In genomic region chr2:55224761-55225261, GRCh38 we compare ENCODE assay signal across 14 cellular contexts. TPM values are rescaled to one million over a fixed set of nuclear protein-coding genes. Genes with fewer than 3 reads are reported as not detected.
A peak's percentile ranks its signal among the peaks of the same experiment; 100 is the strongest.
DNase-seq lines count a peak whose midpoint lies in the region; ATAC-seq and TF ChIP-seq lines count a peak whose summit lies in the region.
"Had no signal": no experiment of that assay in that cellular context is flagged by ENCODE, and none has a peak within 500 bp of the region (broad histone marks: within the 10 kb centered on the region; RNA-seq: fewer than 3 reads in every experiment).

No MANE protein-coding gene starts in this region.

- H3K27ac Mint-ChIP-seq in activated naive CD8-positive, alpha-beta T cell, result peak overlapping the region; percentile 6
- no peak overlapping the region for H3K27ac Mint-ChIP-seq in activated naive CD8-positive, alpha-beta T cell treated with anti-CD3 and anti-CD28 coated beads for 36 hours
- no peak overlapping the region for H3K27ac Mint-ChIP-seq in activated B cell treated with CpG ODN at 0.5 μM for 24 hours
- H3K27ac Mint-ChIP-seq in stimulated activated naive B cell treated with anti-CD40 and anti-IgM and Interleukin-4, amounts not matched to agents 10 μg/mL and 1 μg/mL and 100 μg/mL, for 72 hours, result peak overlapping the region; percentile 94
- H3K27ac Mint-ChIP-seq: activated T-helper 17 cell treated with anti-CD3 and anti-CD28 coated beads, Interleukin-2, amount 50 U/mL, for 72 hours; brain had no signal

- no peaks in the 10 kb centered on the region for H3K27me3 Mint-ChIP-seq in activated naive CD8-positive, alpha-beta T cell
- H3K27me3 Mint-ChIP-seq in activated naive CD8-positive, alpha-beta T cell treated with anti-CD3 and anti-CD28 coated beads for 36 hours, result no peaks in the 10 kb centered on the region
- no peaks in the 10 kb centered on the region for H3K27me3 Mint-ChIP-seq in activated B cell treated with CpG ODN at 0.5 μM for 24 hours
- H3K27me3 Mint-ChIP-seq in stimulated activated naive B cell treated with anti-CD40 and anti-IgM and Interleukin-4, amounts not matched to agents 10 μg/mL and 1 μg/mL and 100 μg/mL, for 72 hours, result no peaks in the 10 kb centered on the region
- H3K27me3 Mint-ChIP-seq: activated T-helper 17 cell treated with anti-CD3 and anti-CD28 coated beads, Interleukin-2, amount 50 U/mL, for 72 hours; brain had no signal

- TF ChIP-seq CTCF in activated B cell treated with CpG ODN at 0.5 μM for 24 hours (IDR thresholded peaks at IDR 0.05), result no peak

- no peak for DNase-seq in activated naive CD8-positive, alpha-beta T cell treated with anti-CD3 and anti-CD28 coated beads for 36 hours
- peak; percentile 21 for DNase-seq in activated B cell treated with CpG ODN at 0.5 μM for 24 hours
- peak; percentile 13 for DNase-seq in iPS-NIHi7 (ENCODE audit: extremely low spot score)
- DNase-seq in stimulated activated naive B cell treated with anti-CD40 and anti-IgM and Interleukin-4, amounts not matched to agents 10 μg/mL and 1 μg/mL and 100 μg/mL, for 72 hours, result no peak
- DNase-seq in NOMO-1 treated with DMSO at 0.1 percent for 48 hours (lab: John Stamatoyannopoulos, UW; ENCODE audit: unreplicated experiment), result no peak
- no peak for DNase-seq in activated CD8-positive, alpha-beta memory T cell treated with anti-CD3 and anti-CD28 coated beads for 24 hours
- DNase-seq in GM03348 (ENCODE audit: low spot score), result no peak
- DNase-seq: activated CD4-positive, alpha-beta T cell treated with anti-CD3 and anti-CD28 coated beads for 48 hours; DMS153; NCI-H2171 treated with DMSO at 0.1 percent for 48 hours; OCI-M1 had no signal

- peaks cover 11% of the 10 kb centered on the region for H3K36me3 Mint-ChIP-seq in activated naive CD8-positive, alpha-beta T cell
- H3K36me3 Mint-ChIP-seq in activated naive CD8-positive, alpha-beta T cell treated with anti-CD3 and anti-CD28 coated beads for 36 hours, result peaks cover 22% of the 10 kb centered on the region
- no peaks in the 10 kb centered on the region for H3K36me3 Mint-ChIP-seq in activated B cell treated with CpG ODN at 0.5 μM for 24 hours (ENCODE audit: low read depth)
- peaks cover 18 to 22% of the 10 kb centered on the region in 2 donors for H3K36me3 Mint-ChIP-seq in stimulated activated naive B cell treated with anti-CD40 and anti-IgM and Interleukin-4, amounts not matched to agents 10 μg/mL and 1 μg/mL and 100 μg/mL, for 72 hours

- no peak overlapping the region for H3K4me3 Mint-ChIP-seq in activated naive CD8-positive, alpha-beta T cell
- H3K4me3 Mint-ChIP-seq in activated naive CD8-positive, alpha-beta T cell treated with anti-CD3 and anti-CD28 coated beads for 36 hours, result no peak overlapping the region
- H3K4me3 Mint-ChIP-seq in activated B cell treated with CpG ODN at 0.5 μM for 24 hours, result no peak overlapping the region
- no peak overlapping the region for H3K4me3 Mint-ChIP-seq in stimulated activated naive B cell treated with anti-CD40 and anti-IgM and Interleukin-4, amounts not matched to agents 10 μg/mL and 1 μg/mL and 100 μg/mL, for 72 hours
- H3K4me3 Mint-ChIP-seq: brain had no signal

- intact Hi-C loops in activated B cell treated with CpG ODN at 0.5 μM for 24 hours (cut with micrococcal nuclease), result loop anchor here (5.0 kb wide), 1 partner anchor 1108 kb away; the partner anchor contains the start of gene ACYP2

- CTCF ChIA-PET in activated B cell treated with CpG ODN at 0.5 μM for 24 hours (lab: Charles Lee), result interaction anchor here (1.1 kb wide), 1 partner anchor 175 kb away, joined by 3 read pairs; the partner anchor contains the start of gene RTN4

- no peak for ATAC-seq in activated B cell treated with CpG ODN at 0.5 μM for 24 hours (ENCODE audit: low read depth)
- ATAC-seq in stimulated activated naive B cell treated with anti-CD40 and anti-IgM and Interleukin-4, amounts not matched to agents 10 μg/mL and 1 μg/mL and 100 μg/mL, for 72 hours (replicated peaks), result no peak
- ATAC-seq: activated T-helper 17 cell treated with anti-CD3 and anti-CD28 coated beads, Interleukin-2, amount 50 U/mL, for 72 hours had no signal

- H3K9me3 Mint-ChIP-seq in activated naive CD8-positive, alpha-beta T cell (ENCODE audit: low read depth), result peaks cover 7% of the 10 kb centered on the region
- H3K9me3 Mint-ChIP-seq in activated naive CD8-positive, alpha-beta T cell treated with anti-CD3 and anti-CD28 coated beads for 36 hours, result peaks cover 2% of the 10 kb centered on the region
- no peaks in the 10 kb centered on the region for H3K9me3 Mint-ChIP-seq in activated B cell treated with CpG ODN at 0.5 μM for 24 hours
- H3K9me3 Mint-ChIP-seq in stimulated activated naive B cell treated with anti-CD40 and anti-IgM and Interleukin-4, amounts not matched to agents 10 μg/mL and 1 μg/mL and 100 μg/mL, for 72 hours, result peaks cover 5 to 6% of the 10 kb centered on the region in 2 donors
- H3K9me3 Mint-ChIP-seq: activated T-helper 17 cell treated with anti-CD3 and anti-CD28 coated beads, Interleukin-2, amount 50 U/mL, for 72 hours had no signal

- POLR2A ChIA-PET in activated B cell treated with CpG ODN at 0.5 μM for 24 hours (lab: Charles Lee), result interaction anchor here (0.6 to 3.1 kb wide), 10 partner anchors 8 to 1109 kb away, joined by 3 to 81 read pairs (median 5); partner anchors contain the start of genes ACYP2, CLHC1, EML6 and MTIF2

- peaks cover 44% of the 10 kb centered on the region for H3K4me1 Mint-ChIP-seq in activated naive CD8-positive, alpha-beta T cell (ENCODE audit: low read depth)
- peaks cover 44% of the 10 kb centered on the region for H3K4me1 Mint-ChIP-seq in activated naive CD8-positive, alpha-beta T cell treated with anti-CD3 and anti-CD28 coated beads for 36 hours
- H3K4me1 Mint-ChIP-seq in activated B cell treated with CpG ODN at 0.5 μM for 24 hours, result peaks cover 28% of the 10 kb centered on the region
- H3K4me1 Mint-ChIP-seq in stimulated activated naive B cell treated with anti-CD40 and anti-IgM and Interleukin-4, amounts not matched to agents 10 μg/mL and 1 μg/mL and 100 μg/mL, for 72 hours, result peaks cover 19 to 46% of the 10 kb centered on the region in 2 donors

RNA-seq across cellular contexts. Expression of gene CLHC1, which starts 7.3 kb away (rescaled TPM):
- total RNA-seq in activated naive CD8-positive, alpha-beta T cell treated with anti-CD3 and anti-CD28 coated beads for 36 hours, result 1 to 10 TPM; 5.8 to 7.8 TPM
- 7.1 and 10.5 TPM in 2 replicates for total RNA-seq in activated B cell treated with CpG ODN at 0.5 μM for 24 hours

RNA-seq across cellular contexts. Expression of gene RPS27A, which starts 7.7 kb away (rescaled TPM):
- 1,000 to 10,000 TPM; 1,246 to 1,356 TPM for total RNA-seq in activated naive CD8-positive, alpha-beta T cell treated with anti-CD3 and anti-CD28 coated beads for 36 hours
- 1,833 and 2,316 TPM in 2 replicates for total RNA-seq in activated B cell treated with CpG ODN at 0.5 μM for 24 hours

RNA-seq across cellular contexts. Expression of gene MTIF2, which starts 44.2 kb away (rescaled TPM):
- 10 to 100 TPM; 63.9 to 67.9 TPM for total RNA-seq in activated naive CD8-positive, alpha-beta T cell treated with anti-CD3 and anti-CD28 coated beads for 36 hours
- 37.8 and 40.4 TPM in 2 replicates for total RNA-seq in activated B cell treated with CpG ODN at 0.5 μM for 24 hours

Comparison
In these comparisons a context has a peak if more than half of its experiments do, and no peak if none do; other contexts are left out.
1. H3K27ac Mint-ChIP-seq: peak in activated naive CD8-positive, alpha-beta T cell (single experiment) and stimulated activated naive B cell treated with anti-CD40 and anti-IgM and Interleukin-4, amounts not matched to agents 10 μg/mL and 1 μg/mL and 100 μg/mL, for 72 hours (single experiment); none in activated naive CD8-positive, alpha-beta T cell treated with anti-CD3 and anti-CD28 coated beads for 36 hours (single experiment) and activated B cell treated with CpG ODN at 0.5 μM for 24 hours (single experiment).
2. DNase-seq: peak in activated B cell treated with CpG ODN at 0.5 μM for 24 hours (single experiment) and iPS-NIHi7 (single experiment); none in activated naive CD8-positive, alpha-beta T cell treated with anti-CD3 and anti-CD28 coated beads for 36 hours (single experiment), stimulated activated naive B cell treated with anti-CD40 and anti-IgM and Interleukin-4, amounts not matched to agents 10 μg/mL and 1 μg/mL and 100 μg/mL, for 72 hours (single experiment), NOMO-1 treated with DMSO at 0.1 percent for 48 hours (single experiment), activated CD8-positive, alpha-beta memory T cell treated with anti-CD3 and anti-CD28 coated beads for 24 hours (single experiment) and GM03348 (single experiment).